Comparison of ENCODE assay signal across 11 cellular contexts in the genomic region with DNA sequence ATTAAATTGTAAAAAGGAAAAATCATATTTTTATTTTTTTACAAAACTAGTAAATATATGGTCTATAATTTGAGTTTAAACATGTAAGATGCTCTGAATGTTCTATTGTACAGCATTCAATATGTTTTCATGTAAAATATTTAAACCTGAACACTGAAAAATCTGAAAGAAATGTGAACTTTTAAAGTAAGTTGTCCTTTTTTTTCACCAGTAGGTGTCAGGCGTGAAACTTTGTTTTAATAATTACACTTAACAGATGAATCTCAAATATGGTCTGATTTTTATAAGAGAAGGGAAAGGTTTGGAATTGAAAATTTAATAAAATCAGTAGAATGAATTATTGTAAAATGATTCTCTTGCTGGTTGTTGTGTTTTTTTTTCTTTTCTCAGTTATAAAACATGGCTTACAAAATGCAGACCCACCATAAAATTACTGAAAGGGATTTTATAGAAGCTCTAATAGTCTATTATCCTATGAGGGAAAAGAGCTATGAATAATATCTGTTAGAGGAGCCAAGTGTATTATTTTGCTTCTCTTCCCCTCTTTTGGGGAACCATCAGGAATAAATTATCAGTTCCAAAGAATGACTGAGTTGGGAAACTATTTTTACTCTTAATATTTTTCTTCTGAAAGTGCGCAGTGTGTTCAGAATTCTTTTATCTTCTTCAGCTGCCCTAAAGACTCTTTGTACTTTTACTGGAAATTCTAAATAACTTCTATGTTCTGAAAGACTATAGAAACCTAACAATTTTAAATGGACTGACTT.
DNase-seq lines count a peak whose midpoint lies in the region; ATAC-seq, FAIRE-seq and TF ChIP-seq lines count a peak whose summit lies in the region.
"Had no signal": no experiment of that assay in that cellular context is flagged by ENCODE, and none has a peak within 500 bp of the region (broad histone marks: within the 10 kb centered on the region; RNA-seq: fewer than 3 reads in every experiment).

No MANE protein-coding gene starts in this region.

- H3K9me3 Mint-ChIP-seq in stimulated activated memory B cell treated with anti-CD40 and anti-IgM and Interleukin-4, amounts not matched to agents 10 μg/mL and 1 μg/mL and 100 μg/mL, for 72 hours: no peaks in the 10 kb centered on the region
- H3K9me3 Mint-ChIP-seq: CD8-positive, alpha-beta memory T cell; memory B cell had no signal

- H3K36me3 ChIP-seq in cardiac muscle cell (no peaks in the 10 kb centered on the region), right atrium auricular region (no peaks in the 10 kb centered on the region), RWPE2 (ENCODE audit: low read depth) (peaks cover 8% of the 10 kb centered on the region; the same call in 1 of the 2 replicates), uterus (no peaks in the 10 kb centered on the region)

- H3K27me3 ChIP-seq in cardiac muscle cell (no peaks in the 10 kb centered on the region), right atrium auricular region (no peaks in the 10 kb centered on the region), RWPE2 (ENCODE audit: insufficient read depth, poor library complexity, severe bottlenecking) (no peaks in the 10 kb centered on the region), uterus (no peaks in the 10 kb centered on the region)

- no peak for TF ChIP-seq POLR2A in uterus (IDR thresholded peaks at IDR 0.05)

- no peak overlapping the region for H3K27ac ChIP-seq in cardiac muscle cell
- no peak overlapping the region for H3K27ac ChIP-seq in right atrium auricular region
- no peak overlapping the region for H3K27ac ChIP-seq in RWPE2 (ENCODE audit: poor library complexity, severe bottlenecking)
- H3K27ac ChIP-seq in uterus: peak overlapping the region in 1 of 2 donors; percentile 16

- no peak overlapping the region for H3K4me3 Mint-ChIP-seq in stimulated activated memory B cell treated with anti-CD40 and anti-IgM and Interleukin-4, amounts not matched to agents 10 μg/mL and 1 μg/mL and 100 μg/mL, for 72 hours
- H3K4me3 Mint-ChIP-seq: CD8-positive, alpha-beta memory T cell; memory B cell had no signal

- H3K36me3 Mint-ChIP-seq in stimulated activated memory B cell treated with anti-CD40 and anti-IgM and Interleukin-4, amounts not matched to agents 10 μg/mL and 1 μg/mL and 100 μg/mL, for 72 hours: peaks cover 34% of the 10 kb centered on the region
- H3K36me3 Mint-ChIP-seq: CD8-positive, alpha-beta memory T cell had no signal

- peak; percentile 72 for FAIRE-seq in frontal cortex (lab: Jason Lieb, UNC)

- intact Hi-C loops in uterus (cut with DNase I; ENCODE audit: low total_unique reads): no loop called here

- H3K4me1 Mint-ChIP-seq in stimulated activated memory B cell treated with anti-CD40 and anti-IgM and Interleukin-4, amounts not matched to agents 10 μg/mL and 1 μg/mL and 100 μg/mL, for 72 hours: peaks cover 17% of the 10 kb centered on the region

- H3K9me3 ChIP-seq in cardiac muscle cell (ENCODE audit: low read depth): no peaks in the 10 kb centered on the region
- H3K9me3 ChIP-seq in right atrium auricular region: no peaks in the 10 kb centered on the region
- H3K9me3 ChIP-seq in RWPE2 (ENCODE audit: severe bottlenecking): no peaks in the 10 kb centered on the region
- H3K9me3 ChIP-seq in uterus: no peaks in the 10 kb centered on the region

- no peaks in the 10 kb centered on the region for H3K27me3 Mint-ChIP-seq in stimulated activated memory B cell treated with anti-CD40 and anti-IgM and Interleukin-4, amounts not matched to agents 10 μg/mL and 1 μg/mL and 100 μg/mL, for 72 hours
- H3K27me3 Mint-ChIP-seq: memory B cell had no signal

- ATAC-seq in RWPE2 (ENCODE audit: low read depth) (no peak), HG03095 (IDR thresholded peaks at IDR 0.05; ENCODE audit: unreplicated experiment) (no peak)
- no peak for ATAC-seq in stimulated activated memory B cell treated with anti-CD40 and anti-IgM and Interleukin-4, amounts not matched to agents 10 μg/mL and 1 μg/mL and 100 μg/mL, for 72 hours

- TF ChIP-seq CTCF in cardiac muscle cell (IDR thresholded peaks at IDR 0.05; ENCODE audit: low read depth, low read length) (peak; percentile 40), right atrium auricular region (IDR thresholded peaks at IDR 0.05) (peak in 1 of 2 donors; percentile 50), RWPE2 (IDR thresholded peaks at IDR 0.05; ENCODE audit: poor library complexity, severe bottlenecking) (peak; percentile 63), uterus (IDR thresholded peaks at IDR 0.05) (peak in 3 of 4 experiments; percentile 13 to 23 (median 14))

- DNase-seq in cardiac muscle cell (ENCODE audit: low read depth in 1 of 2, low spot score in 1 of 2) (peak in 1 of 2 donors; percentile 29), right atrium auricular region (ENCODE audit: low spot score) (no peak), RWPE2 (ENCODE audit: low spot score) (no peak), frontal cortex (ENCODE audit: low spot score in 2 of 2) (no peak), uterus (no peak)
- DNase-seq in stimulated activated CD4-positive, alpha-beta T cell treated with anti-CD3 and anti-CD28 coated beads, Interleukin-1b, Interleukin-23, amount 100 ng/mL, for 48 hours: no peak
- DNase-seq: CD8-positive, alpha-beta memory T cell; effector memory CD4-positive, alpha-beta T cell had no signal

- H3K4me1 ChIP-seq in cardiac muscle cell (ENCODE audit: low read depth) (no peaks in the 10 kb centered on the region), right atrium auricular region (no peaks in the 10 kb centered on the region), RWPE2 (ENCODE audit: insufficient read depth, poor library complexity, severe bottlenecking) (no peaks in the 10 kb centered on the region), uterus (no peaks in the 10 kb centered on the region)

- no peak overlapping the region for H3K27ac Mint-ChIP-seq in stimulated activated memory B cell treated with anti-CD40 and anti-IgM and Interleukin-4, amounts not matched to agents 10 μg/mL and 1 μg/mL and 100 μg/mL, for 72 hours
- H3K27ac Mint-ChIP-seq: CD8-positive, alpha-beta memory T cell had no signal

- no peak overlapping the region for H3K4me3 ChIP-seq in cardiac muscle cell
- H3K4me3 ChIP-seq in right atrium auricular region: no peak overlapping the region
- no peak overlapping the region for H3K4me3 ChIP-seq in RWPE2 (ENCODE audit: severe bottlenecking)
- no peak overlapping the region for H3K4me3 ChIP-seq in uterus
